9 cellular contexts compared by ENCODE assay signal in genomic region chr20:63102720-63103375, GRCh38.
DNase-seq lines count a peak whose midpoint lies in the region; ATAC-seq and TF ChIP-seq lines count a peak whose summit lies in the region.
"Had no signal": no experiment of that assay in that cellular context is flagged by ENCODE, and none has a peak within 500 bp of the region (broad histone marks: within the 10 kb centered on the region; RNA-seq: fewer than 3 reads in every experiment).

No MANE protein-coding gene starts in this region.

- no peaks in the 10 kb centered on the region for H3K9me2 ChIP-seq in PC-3 (replicated peaks; ENCODE audit: low read length)

- no peaks in the 10 kb centered on the region for H3K79me2 ChIP-seq in PC-3 (ENCODE audit: low read length)

- WGBS in iPS DF 6.9 (ENCODE audit: insufficient coverage, insufficient read length): no CpG with 5 or more reads among the region's 56 CpGs

- POLR2A ChIA-PET in PC-3 (lab: Charles Lee; ENCODE audit: unreplicated experiment): interaction anchor here (0.6 kb wide), 1 partner anchor 230 kb away, joined by 12 read pairs; no protein-coding TSS in a partner anchor

- CTCF ChIA-PET in PC-3 (lab: Charles Lee): no interaction called here

- no peak overlapping the region; the same call in 1 of the 2 replicates for H3K9ac ChIP-seq in PC-3 (ENCODE audit: low read length)
- H3K9ac ChIP-seq: KMS-11 had no signal

- no peaks in the 10 kb centered on the region for H4K20me1 ChIP-seq in PC-3 (ENCODE audit: low read length)

- H2AFZ ChIP-seq in PC-3 (ENCODE audit: low read length): peak overlapping the region; percentile 87; the same call in 1 of the 2 replicates

- intact Hi-C loops in PC-3 (cut with micrococcal nuclease): no loop called here

- peak overlapping the region; percentile 96 for H3K4me2 ChIP-seq in PC-3 (ENCODE audit: low read length)
- H3K4me2 ChIP-seq: KMS-11 had no signal

- H3K4me1 ChIP-seq in PC-3 (ENCODE audit: insufficient read depth, low read length): peaks cover 8% of the 10 kb centered on the region; the same call in 1 of the 2 replicates
- H3K4me1 ChIP-seq in iPS DF 6.9 (ENCODE audit: control insufficient read depth, insufficient read depth, low read length): peaks cover 4% of the 10 kb centered on the region

- H3K27ac ChIP-seq in PC-3 (ENCODE audit: low read length) (no peak overlapping the region), iPS DF 6.9 (ENCODE audit: low read length) (no peak overlapping the region), skin epidermis (peak overlapping the region in 13 of 21 experiments; percentile 61 to 84 (median 77))
- H3K27ac ChIP-seq: KMS-11 had no signal

- H3F3A ChIP-seq in PC-3 (ENCODE audit: low read length, unreplicated experiment): no peaks in the 10 kb centered on the region

- BruUV-seq in PC-3 (replicated peaks; lab: Mats Ljungman, UMichigan): no TSS peak

- H3K4me3 ChIP-seq in PC-3 (ENCODE audit: low read length) (peak overlapping the region; percentile 81), iPS DF 6.9 (ENCODE audit: low read length) (peak overlapping the region; percentile 37; the same call in 1 of the 2 replicates), skin epidermis (peak overlapping the region; percentile 45 to 67 (median 53))

- H3K27me3 ChIP-seq in PC-3 (ENCODE audit: low read length) (peaks cover 12% of the 10 kb centered on the region), iPS DF 6.9 (ENCODE audit: control insufficient read depth, insufficient read depth, low read length) (peaks cover 30% of the 10 kb centered on the region)

- no peak for TF ChIP-seq CTCF in PC-3 (conservative IDR thresholded peaks at IDR 0.05; ENCODE audit: low read depth, low read length)

- H3K36me3 ChIP-seq in PC-3 (ENCODE audit: low read depth, low read length) (no peaks in the 10 kb centered on the region), iPS DF 6.9 (ENCODE audit: control insufficient read depth, insufficient read depth, low read length) (no peaks in the 10 kb centered on the region)

- ATAC-seq in PC-3: peak; percentile 15
- ATAC-seq in GM18861 (IDR thresholded peaks at IDR 0.05; ENCODE audit: unreplicated experiment): no peak
- no peak for ATAC-seq in GM18867 (IDR thresholded peaks at IDR 0.05; ENCODE audit: unreplicated experiment)

- no peaks in the 10 kb centered on the region for H3K9me3 ChIP-seq in PC-3 (ENCODE audit: low read length)
- H3K9me3 ChIP-seq in iPS DF 6.9 (ENCODE audit: control insufficient read depth, insufficient read depth, low read length): no peaks in the 10 kb centered on the region

- DNase-seq in GDM1 (lab: John Stamatoyannopoulos, UW) (peak; percentile 26), PC-3 (peak; percentile 35), iPS DF 6.9 (ENCODE audit: low read depth, low spot score) (no peak), glomerular visceral epithelial cell (ENCODE audit: extremely low spot score) (no peak)
- peak; percentile 76 for DNase-seq in activated naive CD4-positive, alpha-beta T cell treated with Interleukin-2 at 50 U/mL for 16 hours

Comparison
In these comparisons a context has a peak if more than half of its experiments do, and no peak if none do; other contexts are left out.
1. DNase-seq: peak in GDM1 (single experiment), PC-3 (single experiment) and activated naive CD4-positive, alpha-beta T cell treated with Interleukin-2 at 50 U/mL for 16 hours (single experiment); none in iPS DF 6.9 (single experiment) and glomerular visceral epithelial cell (single experiment).
2. H3K27ac ChIP-seq: peak in skin epidermis (13 of 21); none in PC-3 (single experiment) and iPS DF 6.9 (single experiment).
3. Peak in every context shown above with its lines, with median percentiles within 50 percentile points of each other: H3K4me3 ChIP-seq.